ENCODE assay signal across 27 cellular contexts in genomic region chr7:155913311-155913710, GRCh38.
"Had no signal": no experiment of that assay in that cellular context is flagged by ENCODE, and none has a peak within 500 bp of the region (broad histone marks: within the 10 kb centered on the region; RNA-seq: fewer than 3 reads in every experiment).

No MANE protein-coding gene starts in this region.

- ATAC-seq: activated CD8-positive, alpha-beta T cell treated with anti-CD3 and anti-CD28 coated beads, Interleukin-2, amount 10 ng/mL, durations not matched to agents 7 days and 5 days; activated naive CD8-positive, alpha-beta T cell treated with anti-CD3 and anti-CD28 coated beads, Interleukin-2, amount 50 U/mL, for 24 hours; PC-3 had no signal

- H3K9me3 ChIP-seq: Peyer's patch, SJSA1, SK-N-SH had no signal

- H3K4me3 ChIP-seq: Peyer's patch, SJSA1 had no signal

- DNase-seq: activated CD4-positive, alpha-beta T cell treated with anti-CD3 and anti-CD28 coated beads, Interleukin-2, amount 10 ng/mL, durations not matched to agents 24 days and 14 days; activated CD4-positive, alpha-beta T cell treated with anti-CD3 and anti-CD28 coated beads, Interleukin-2, amount 50 U/mL, for 48 hours; activated CD8-positive, alpha-beta T cell treated with anti-CD3 and anti-CD28 coated beads, Interleukin-2, amount 10 ng/mL, durations not matched to agents 7 days and 5 days; activated gamma-delta T cell; activated naive CD4-positive, alpha-beta T cell treated with Interleukin-2 at 50 U/mL for 16 hours; activated naive CD8-positive, alpha-beta T cell treated with anti-CD3 and anti-CD28 coated beads, Interleukin-2, amount 50 U/mL, for 24 hours; activated T-cell treated with anti-CD3 and anti-CD28 coated beads, Interleukin-2, amount 50 U/mL, for 24 hours; aorta; brain microvascular endothelial cell; central memory CD4-positive, alpha-beta T cell; Kasumi-1; KG1; NCI-H1092 treated with DMSO at 0.1 percent for 48 hours; NCI-H1417 treated with DMSO at 0.1 percent for 48 hours; NCI-H187 treated with DMSO at 0.1 percent for 48 hours; NCI-H2081; NCI-H2171 treated with DMSO at 0.1 percent for 48 hours; NCI-H2227 treated with DMSO at 0.1 percent for 48 hours; NCI-H446 treated with DMSO at 0.1 percent for 48 hours; NCI-H524; NCI-H69; PC-3; Peyer's patch; RPMI8226; SHP77 treated with DMSO at 0.1 percent for 48 hours; SK-N-SH had no signal

- H3K36me3 ChIP-seq: brain microvascular endothelial cell, Peyer's patch, SJSA1 had no signal

- H3K27ac ChIP-seq: brain microvascular endothelial cell, Peyer's patch, SJSA1 had no signal

- H3K4me1 ChIP-seq: Peyer's patch had no signal

- H3K27me3 ChIP-seq: Peyer's patch, SJSA1 had no signal
